Comparison of ENCODE assay signal across 11 cellular contexts in genomic region chr1:17617787-17618557, GRCh38.
A peak's percentile ranks its signal among the peaks of the same experiment; 100 is the strongest.
DNase-seq lines count a peak whose midpoint lies in the region; ATAC-seq, FAIRE-seq and TF ChIP-seq lines count a peak whose summit lies in the region.
"Had no signal": no experiment of that assay in that cellular context is flagged by ENCODE, and none has a peak within 500 bp of the region (broad histone marks: within the 10 kb centered on the region; RNA-seq: fewer than 3 reads in every experiment).

No MANE protein-coding gene starts in this region.

- H3K27ac ChIP-seq in cardiac muscle cell (peak overlapping the region; percentile 81), pancreas (peak overlapping the region in 1 of 4 donors; percentile 15)
- H3K27ac ChIP-seq: A549 had no signal

- peak in 3 of 4 donors; percentile 6 to 52 (median 35) for ATAC-seq in pancreas
- ATAC-seq: A549 had no signal

- H3K36me3 ChIP-seq in adipocyte (ENCODE audit: control insufficient read depth, insufficient read depth, low read length, severe bottlenecking) (peaks cover 42% of the 10 kb centered on the region), cardiac muscle cell (peaks cover under 1% of the 10 kb centered on the region), pancreas (peaks cover 0 to 83% (median 20%) of the 10 kb centered on the region in 3 donors)

- H3K4me1 ChIP-seq in adipocyte (ENCODE audit: control insufficient read depth, insufficient read depth, low read length) (peaks cover 13% of the 10 kb centered on the region), cardiac muscle cell (ENCODE audit: low read depth) (peaks cover 17% of the 10 kb centered on the region), pancreas (no peaks in the 10 kb centered on the region)
- H3K4me1 ChIP-seq: A549 had no signal

- no peaks in the 10 kb centered on the region for H3K9me3 ChIP-seq in adipocyte (ENCODE audit: control insufficient read depth, low read length)
- H3K9me3 ChIP-seq in cardiac muscle cell (ENCODE audit: low read depth), result no peaks in the 10 kb centered on the region
- no peaks in the 10 kb centered on the region for H3K9me3 ChIP-seq in pancreas
- H3K9me3 ChIP-seq: A549 had no signal

- H3K27me3 ChIP-seq in adipocyte (replicated peaks; ENCODE audit: control insufficient read depth, insufficient read depth, low read length) (no peaks in the 10 kb centered on the region), cardiac muscle cell (no peaks in the 10 kb centered on the region), pancreas (no peaks in the 10 kb centered on the region)

- H3K9ac ChIP-seq in adipocyte (ENCODE audit: low read length), result no peak overlapping the region

- no peak for TF ChIP-seq CTCF in cardiac muscle cell (IDR thresholded peaks at IDR 0.05; ENCODE audit: low read depth, low read length)
- TF ChIP-seq CTCF in pancreas (IDR thresholded peaks at IDR 0.05), result no peak

- 87 to 93% methylated on average over 27 of the region's 27 CpGs for WGBS in pancreas, 2 donors

- DNase-seq in A172 (ENCODE audit: low spot score), result peak; percentile 46
- peak; percentile 18 for DNase-seq in adipocyte (ENCODE audit: low read depth)
- peak in 1 of 2 donors; percentile 76 for DNase-seq in cardiac muscle cell (ENCODE audit: low read depth in 1 of 2, low spot score in 1 of 2)
- DNase-seq in pancreas, result peak in 1 of 6 donors; percentile 38
- DNase-seq in cortex of kidney (lab: John Stamatoyannopoulos, UW), result no peak
- DNase-seq in DMS 273 (lab: John Stamatoyannopoulos, UW; ENCODE audit: unreplicated experiment), result no peak
- no peak for DNase-seq in NCI-H524 treated with DMSO at 0.1 percent for 48 hours (lab: John Stamatoyannopoulos, UW)
- no peak for DNase-seq in NCI-H2227 treated with DMSO at 0.1 percent for 48 hours (lab: John Stamatoyannopoulos, UW)
- DNase-seq: activated effector memory CD4-positive, alpha-beta T cell treated with anti-CD3 and anti-CD28 coated beads, Interleukin-2, amount 50 U/mL, for 16 hours; NCI-H748 treated with DMSO at 0.1 percent for 48 hours had no signal

- H3K4me3 ChIP-seq in adipocyte (ENCODE audit: low read length) (no peak overlapping the region), cardiac muscle cell (no peak overlapping the region), pancreas (peak overlapping the region in 1 of 4 donors; percentile 23)
- H3K4me3 ChIP-seq: A549 had no signal

- FAIRE-seq in pancreas (lab: Jason Lieb, UNC), result no peak
- FAIRE-seq: A549 had no signal

- intact Hi-C loops in pancreas (cut with DNase I), result no loop called here

Comparison
In these comparisons a context has a peak if more than half of its experiments do, and no peak if none do; other contexts are left out.
1. DNase-seq: peak in A172 (single experiment) and adipocyte (single experiment); none in cortex of kidney (single experiment), DMS 273 (single experiment), NCI-H524 treated with DMSO at 0.1 percent for 48 hours (single experiment) and NCI-H2227 treated with DMSO at 0.1 percent for 48 hours (single experiment).